1 cellular context compared by ENCODE assay signal in the genomic region with DNA sequence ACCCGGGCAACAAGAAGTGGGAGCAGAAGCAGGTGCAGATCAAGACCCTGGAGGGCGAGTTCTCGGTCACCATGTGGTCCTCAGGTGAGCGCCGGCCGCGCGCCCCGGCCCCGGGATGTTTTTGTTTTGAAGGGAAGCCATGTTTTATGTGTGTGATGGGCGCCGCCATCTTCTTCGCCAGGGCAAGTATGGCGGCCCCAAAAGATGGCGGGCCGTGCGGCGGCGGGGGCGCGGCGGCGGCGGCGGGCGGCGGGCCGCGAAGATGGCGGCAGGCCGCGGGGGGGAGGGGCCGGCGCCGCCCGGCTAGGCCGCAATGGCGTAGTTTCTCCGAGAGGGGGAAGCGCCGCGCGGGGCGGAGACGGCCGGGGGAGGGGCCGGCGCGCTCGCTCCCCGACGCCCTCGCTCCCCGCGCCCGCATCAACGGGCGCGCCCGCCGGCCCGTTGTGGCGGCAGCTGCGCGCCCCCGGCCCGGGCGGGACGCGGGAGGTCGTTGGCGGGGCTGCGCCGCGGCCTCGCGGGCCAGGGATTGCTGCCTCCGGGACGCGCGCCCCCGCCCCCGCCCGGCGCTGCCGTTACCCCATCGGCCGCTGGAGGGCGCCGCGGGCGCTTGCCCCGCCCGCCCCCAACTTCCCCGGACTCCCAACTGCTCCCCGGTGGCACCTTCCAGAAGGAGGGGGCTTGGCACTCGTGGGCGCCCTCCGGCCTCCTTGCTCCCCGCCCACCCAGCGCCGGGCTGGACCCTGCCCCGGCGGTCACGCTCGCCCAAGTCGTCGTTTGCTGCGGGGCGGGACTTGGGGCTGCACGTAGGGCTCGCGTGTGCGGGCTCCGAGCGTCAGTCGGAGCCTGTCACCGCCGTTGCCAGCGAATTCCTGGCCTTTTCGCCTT.
TF ChIP-seq lines count a peak whose summit lies in the region.

No MANE protein-coding gene starts in this region.

TF ChIP-seq in H1, 55 proteins besides CTCF, POLR2A, EP300 and RAD21 (continued from another document):
- TF ChIP-seq NANOG (IDR thresholded peaks at IDR 0.05; ENCODE audit: insufficient read depth, low read depth, low read length, poor library complexity, severe bottlenecking) (peak; percentile 7), HDAC2 (IDR thresholded peaks at IDR 0.05; ENCODE audit: borderline replicate concordance in 1 of 2, low read depth in 2 of 2, low read length in 2 of 2) (peak; percentile 6 to 76; a peak in 2 of 4 replicates), SAP30 (IDR thresholded peaks at IDR 0.05; ENCODE audit: insufficient read depth, insufficient replicate concordance, low read length) (no peak), SP4 (IDR thresholded peaks at IDR 0.05; ENCODE audit: low read length) (no peak), CBX8 (IDR thresholded peaks at IDR 0.05; ENCODE audit: borderline replicate concordance, low read depth, low read length) (no peak), TEAD4 (IDR thresholded peaks at IDR 0.05; ENCODE audit: low read depth, low read length) (peak; percentile 39; the same call in 1 of the 2 replicates), KDM4A (IDR thresholded peaks at IDR 0.05; ENCODE audit: low read depth, low read length, severe bottlenecking) (peak; percentile 26), SP2 (IDR thresholded peaks at IDR 0.05; ENCODE audit: low read length) (no peak), KDM5A (IDR thresholded peaks at IDR 0.05; ENCODE audit: low read length) (peak; percentile 89), SUZ12 (IDR thresholded peaks at IDR 0.05; ENCODE audit: low read length) (no peak), ASH2L (IDR thresholded peaks at IDR 0.05; ENCODE audit: low read length) (no peak), GTF2F1 (IDR thresholded peaks at IDR 0.05; ENCODE audit: borderline replicate concordance, low read depth, low read length) (no peak), MAFK (IDR thresholded peaks at IDR 0.05; ENCODE audit: low read depth, low read length) (no peak), POU5F1 (IDR thresholded peaks at IDR 0.05; ENCODE audit: low read depth, low read length) (no peak), RXRA (IDR thresholded peaks at IDR 0.05; ENCODE audit: insufficient read depth, low read depth, low read length) (no peak), TAF7 (optimal IDR thresholded peaks at IDR 0.05; ENCODE audit: borderline replicate concordance, low read depth, low read length) (no peak), PHF8 (conservative IDR thresholded peaks at IDR 0.05; ENCODE audit: low read depth, low read length) (peak; percentile 3; the same call in 1 of the 2 replicates), CEBPB (IDR thresholded peaks at IDR 0.05; ENCODE audit: low read depth, low read length) (no peak), SIN3A (conservative IDR thresholded peaks at IDR 0.05 in 1 of 2, IDR thresholded peaks at IDR 0.05 in 1 of 2; ENCODE audit: low read depth in 1 of 2, low read length in 2 of 2) (peak; percentile 63 to 67; a peak in 1 of 4 replicates), YY1 (IDR thresholded peaks at IDR 0.05; ENCODE audit: low read depth, low read length) (peak; percentile 97)
- TF ChIP-seq, protein P1, sequence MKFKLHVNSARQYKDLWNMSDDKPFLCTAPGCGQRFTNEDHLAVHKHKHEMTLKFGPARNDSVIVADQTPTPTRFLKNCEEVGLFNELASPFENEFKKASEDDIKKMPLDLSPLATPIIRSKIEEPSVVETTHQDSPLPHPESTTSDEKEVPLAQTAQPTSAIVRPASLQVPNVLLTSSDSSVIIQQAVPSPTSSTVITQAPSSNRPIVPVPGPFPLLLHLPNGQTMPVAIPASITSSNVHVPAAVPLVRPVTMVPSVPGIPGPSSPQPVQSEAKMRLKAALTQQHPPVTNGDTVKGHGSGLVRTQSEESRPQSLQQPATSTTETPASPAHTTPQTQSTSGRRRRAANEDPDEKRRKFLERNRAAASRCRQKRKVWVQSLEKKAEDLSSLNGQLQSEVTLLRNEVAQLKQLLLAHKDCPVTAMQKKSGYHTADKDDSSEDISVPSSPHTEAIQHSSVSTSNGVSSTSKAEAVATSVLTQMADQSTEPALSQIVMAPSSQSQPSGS (IDR thresholded peaks at IDR 0.05; ENCODE audit: low read length) = no peak
- TF ChIP-seq, protein P2, sequence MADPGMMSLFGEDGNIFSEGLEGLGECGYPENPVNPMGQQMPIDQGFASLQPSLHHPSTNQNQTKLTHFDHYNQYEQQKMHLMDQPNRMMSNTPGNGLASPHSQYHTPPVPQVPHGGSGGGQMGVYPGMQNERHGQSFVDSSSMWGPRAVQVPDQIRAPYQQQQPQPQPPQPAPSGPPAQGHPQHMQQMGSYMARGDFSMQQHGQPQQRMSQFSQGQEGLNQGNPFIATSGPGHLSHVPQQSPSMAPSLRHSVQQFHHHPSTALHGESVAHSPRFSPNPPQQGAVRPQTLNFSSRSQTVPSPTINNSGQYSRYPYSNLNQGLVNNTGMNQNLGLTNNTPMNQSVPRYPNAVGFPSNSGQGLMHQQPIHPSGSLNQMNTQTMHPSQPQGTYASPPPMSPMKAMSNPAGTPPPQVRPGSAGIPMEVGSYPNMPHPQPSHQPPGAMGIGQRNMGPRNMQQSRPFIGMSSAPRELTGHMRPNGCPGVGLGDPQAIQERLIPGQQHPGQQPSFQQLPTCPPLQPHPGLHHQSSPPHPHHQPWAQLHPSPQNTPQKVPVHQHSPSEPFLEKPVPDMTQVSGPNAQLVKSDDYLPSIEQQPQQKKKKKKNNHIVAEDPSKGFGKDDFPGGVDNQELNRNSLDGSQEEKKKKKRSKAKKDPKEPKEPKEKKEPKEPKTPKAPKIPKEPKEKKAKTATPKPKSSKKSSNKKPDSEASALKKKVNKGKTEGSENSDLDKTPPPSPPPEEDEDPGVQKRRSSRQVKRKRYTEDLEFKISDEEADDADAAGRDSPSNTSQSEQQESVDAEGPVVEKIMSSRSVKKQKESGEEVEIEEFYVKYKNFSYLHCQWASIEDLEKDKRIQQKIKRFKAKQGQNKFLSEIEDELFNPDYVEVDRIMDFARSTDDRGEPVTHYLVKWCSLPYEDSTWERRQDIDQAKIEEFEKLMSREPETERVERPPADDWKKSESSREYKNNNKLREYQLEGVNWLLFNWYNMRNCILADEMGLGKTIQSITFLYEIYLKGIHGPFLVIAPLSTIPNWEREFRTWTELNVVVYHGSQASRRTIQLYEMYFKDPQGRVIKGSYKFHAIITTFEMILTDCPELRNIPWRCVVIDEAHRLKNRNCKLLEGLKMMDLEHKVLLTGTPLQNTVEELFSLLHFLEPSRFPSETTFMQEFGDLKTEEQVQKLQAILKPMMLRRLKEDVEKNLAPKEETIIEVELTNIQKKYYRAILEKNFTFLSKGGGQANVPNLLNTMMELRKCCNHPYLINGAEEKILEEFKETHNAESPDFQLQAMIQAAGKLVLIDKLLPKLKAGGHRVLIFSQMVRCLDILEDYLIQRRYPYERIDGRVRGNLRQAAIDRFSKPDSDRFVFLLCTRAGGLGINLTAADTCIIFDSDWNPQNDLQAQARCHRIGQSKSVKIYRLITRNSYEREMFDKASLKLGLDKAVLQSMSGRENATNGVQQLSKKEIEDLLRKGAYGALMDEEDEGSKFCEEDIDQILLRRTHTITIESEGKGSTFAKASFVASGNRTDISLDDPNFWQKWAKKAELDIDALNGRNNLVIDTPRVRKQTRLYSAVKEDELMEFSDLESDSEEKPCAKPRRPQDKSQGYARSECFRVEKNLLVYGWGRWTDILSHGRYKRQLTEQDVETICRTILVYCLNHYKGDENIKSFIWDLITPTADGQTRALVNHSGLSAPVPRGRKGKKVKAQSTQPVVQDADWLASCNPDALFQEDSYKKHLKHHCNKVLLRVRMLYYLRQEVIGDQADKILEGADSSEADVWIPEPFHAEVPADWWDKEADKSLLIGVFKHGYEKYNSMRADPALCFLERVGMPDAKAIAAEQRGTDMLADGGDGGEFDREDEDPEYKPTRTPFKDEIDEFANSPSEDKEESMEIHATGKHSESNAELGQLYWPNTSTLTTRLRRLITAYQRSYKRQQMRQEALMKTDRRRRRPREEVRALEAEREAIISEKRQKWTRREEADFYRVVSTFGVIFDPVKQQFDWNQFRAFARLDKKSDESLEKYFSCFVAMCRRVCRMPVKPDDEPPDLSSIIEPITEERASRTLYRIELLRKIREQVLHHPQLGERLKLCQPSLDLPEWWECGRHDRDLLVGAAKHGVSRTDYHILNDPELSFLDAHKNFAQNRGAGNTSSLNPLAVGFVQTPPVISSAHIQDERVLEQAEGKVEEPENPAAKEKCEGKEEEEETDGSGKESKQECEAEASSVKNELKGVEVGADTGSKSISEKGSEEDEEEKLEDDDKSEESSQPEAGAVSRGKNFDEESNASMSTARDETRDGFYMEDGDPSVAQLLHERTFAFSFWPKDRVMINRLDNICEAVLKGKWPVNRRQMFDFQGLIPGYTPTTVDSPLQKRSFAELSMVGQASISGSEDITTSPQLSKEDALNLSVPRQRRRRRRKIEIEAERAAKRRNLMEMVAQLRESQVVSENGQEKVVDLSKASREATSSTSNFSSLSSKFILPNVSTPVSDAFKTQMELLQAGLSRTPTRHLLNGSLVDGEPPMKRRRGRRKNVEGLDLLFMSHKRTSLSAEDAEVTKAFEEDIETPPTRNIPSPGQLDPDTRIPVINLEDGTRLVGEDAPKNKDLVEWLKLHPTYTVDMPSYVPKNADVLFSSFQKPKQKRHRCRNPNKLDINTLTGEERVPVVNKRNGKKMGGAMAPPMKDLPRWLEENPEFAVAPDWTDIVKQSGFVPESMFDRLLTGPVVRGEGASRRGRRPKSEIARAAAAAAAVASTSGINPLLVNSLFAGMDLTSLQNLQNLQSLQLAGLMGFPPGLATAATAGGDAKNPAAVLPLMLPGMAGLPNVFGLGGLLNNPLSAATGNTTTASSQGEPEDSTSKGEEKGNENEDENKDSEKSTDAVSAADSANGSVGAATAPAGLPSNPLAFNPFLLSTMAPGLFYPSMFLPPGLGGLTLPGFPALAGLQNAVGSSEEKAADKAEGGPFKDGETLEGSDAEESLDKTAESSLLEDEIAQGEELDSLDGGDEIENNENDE (IDR thresholded peaks at IDR 0.05; ENCODE audit: insufficient replicate concordance, low read length) = no peak
